ENCODE assay signal across 21 cellular contexts in the genomic region with DNA sequence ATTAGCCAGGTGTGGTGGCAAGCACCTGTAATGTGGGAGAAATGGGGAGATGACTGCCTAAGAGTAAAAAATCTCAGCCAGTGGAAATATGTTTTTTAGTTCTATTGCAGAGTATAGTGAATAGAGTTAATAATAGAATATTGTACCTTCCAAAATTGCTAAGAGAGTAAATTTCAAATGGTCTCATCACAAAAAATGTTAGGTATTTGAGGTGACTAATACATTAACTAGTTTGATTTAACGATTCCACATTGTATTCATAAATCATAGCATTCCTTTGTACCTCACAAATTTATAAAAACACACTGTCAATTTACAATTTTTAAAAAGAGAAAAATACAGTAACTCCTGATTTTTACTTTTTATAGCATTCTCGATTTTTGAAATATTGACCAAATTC.
"Had no signal": no experiment of that assay in that cellular context is flagged by ENCODE, and none has a peak within 500 bp of the region (broad histone marks: within the 10 kb centered on the region; RNA-seq: fewer than 3 reads in every experiment).

No MANE protein-coding gene starts in this region.

- H3K9ac ChIP-seq: parathyroid adenoma had no signal

- H3K4me3 ChIP-seq: esophagus muscularis mucosa, gastroesophageal sphincter, left ventricle myocardium inferior, lower lobe of right lung, prostate gland, right lobe of liver, spleen, stomach had no signal

- H2AFZ ChIP-seq: parathyroid adenoma had no signal

- H3K27me3 ChIP-seq: esophagus muscularis mucosa, gastroesophageal sphincter, right lobe of liver, spleen, stomach had no signal

- H3K27ac ChIP-seq: epithelial cell of prostate, esophagus muscularis mucosa, gastroesophageal sphincter, left ventricle myocardium inferior, lower lobe of right lung, parathyroid adenoma, prostate gland, right lobe of liver, spleen, stomach had no signal

- H3K4me1 ChIP-seq: esophagus muscularis mucosa, gastroesophageal sphincter, left ventricle myocardium inferior, lower lobe of right lung, parathyroid adenoma, prostate gland, right lobe of liver, spleen, stomach had no signal

- ATAC-seq: effector memory CD8-positive, alpha-beta T cell; gastroesophageal sphincter; left cardiac atrium; lower lobe of right lung; natural killer cell; right lobe of liver had no signal

- DNase-seq: effector memory CD8-positive, alpha-beta T cell; foreskin fibroblast; glutamatergic neuron; kidney; left cardiac atrium; left ventricle myocardium inferior; lower lobe of right lung; natural killer cell; retina; right lobe of liver; spleen; stimulated activated CD4-positive, alpha-beta T cell treated with anti-CD3 and anti-CD28 coated beads, Interleukin-15, amount 100 ng/mL, for 24 hours; stimulated activated CD4-positive, alpha-beta T cell treated with anti-CD3 and anti-CD28 coated beads, Interleukin-1b, Interleukin-23, amount 100 ng/mL, for 48 hours; stimulated activated naive CD4-positive, alpha-beta T cell; stomach; trophoblast cell had no signal

- H3K9me3 ChIP-seq: esophagus muscularis mucosa, gastroesophageal sphincter, left ventricle myocardium inferior, lower lobe of right lung, prostate gland, right lobe of liver had no signal

- H3K79me2 ChIP-seq: parathyroid adenoma had no signal

- H3K36me3 ChIP-seq: esophagus muscularis mucosa, gastroesophageal sphincter, left ventricle myocardium inferior, lower lobe of right lung, prostate gland, right lobe of liver, spleen, stomach had no signal
